In genomic region chr9:132993511-132993939, GRCh38 we compare ENCODE assay signal across 18 cellular contexts. TPM values are rescaled to one million over a fixed set of nuclear protein-coding genes. Genes with fewer than 3 reads are reported as not detected.
A peak's percentile ranks its signal among the peaks of the same experiment; 100 is the strongest.
DNase-seq lines count a peak whose midpoint lies in the region; ATAC-seq, FAIRE-seq and TF ChIP-seq lines count a peak whose summit lies in the region.
"Had no signal": no experiment of that assay in that cellular context is flagged by ENCODE, and none has a peak within 500 bp of the region (broad histone marks: within the 10 kb centered on the region; RNA-seq: fewer than 3 reads in every experiment).

No MANE protein-coding gene starts in this region.

- H3K27me3 ChIP-seq in endodermal cell (ENCODE audit: control insufficient read depth, insufficient read depth, low read length, poor library complexity, severe bottlenecking), result no peaks in the 10 kb centered on the region
- no peaks in the 10 kb centered on the region for H3K27me3 ChIP-seq in PC-3 (ENCODE audit: low read length)
- H3K27me3 ChIP-seq: BE2C had no signal

- CTCF ChIA-PET in PC-3 (lab: Charles Lee), result no interaction called here

- DNase-seq in D341Med (ENCODE audit: low spot score) (peak; percentile 11), MV-4-11 (lab: John Stamatoyannopoulos, UW) (peak; percentile 9), endodermal cell (peak; percentile 58), kidney (peak; percentile 34), PC-3 (no peak), SW 1271 (lab: John Stamatoyannopoulos, UW) (no peak), 8988T (no peak), Right ventricle myocardium superior (no peak)
- DNase-seq: BE2C, DMS53, NCI-H1105, NCI-H1694 treated with DMSO at 0.1 percent for 48 hours, NCI-H446 treated with DMSO at 0.1 percent for 48 hours, NCI-H774 had no signal

- H3K9me3 Mint-ChIP-seq in endodermal cell, result peaks cover 2% of the 10 kb centered on the region

- no peak overlapping the region for H3K4me3 ChIP-seq in endodermal cell (ENCODE audit: low read length)
- H3K4me3 ChIP-seq in kidney (ENCODE audit: low read length in 2 of 2), result no peak overlapping the region
- no peak overlapping the region for H3K4me3 ChIP-seq in PC-3 (ENCODE audit: low read length)
- H3K4me3 ChIP-seq: GM12878 had no signal

- H3F3A ChIP-seq in PC-3 (ENCODE audit: low read length, unreplicated experiment), result no peaks in the 10 kb centered on the region

- no peak overlapping the region for H2AFZ ChIP-seq in PC-3 (ENCODE audit: low read length)

- no peak overlapping the region for H3K4me3 Mint-ChIP-seq in endodermal cell

- no peaks in the 10 kb centered on the region for H3K27me3 Mint-ChIP-seq in endodermal cell (ENCODE audit: insufficient read depth)

- 90 to 91% methylated on average over 14 of the region's 14 CpGs for WGBS in endodermal cell (ENCODE audit: insufficient coverage in 1 of 2, insufficient read length in 1 of 2), 2 experiments

- BruUV-seq in PC-3 (replicated peaks; lab: Mats Ljungman, UMichigan), result no TSS peak

- no peaks in the 10 kb centered on the region for H3K36me3 Mint-ChIP-seq in endodermal cell (ENCODE audit: low read depth)

- H3K9me3 ChIP-seq in endodermal cell (ENCODE audit: control insufficient read depth, low read length), result no peaks in the 10 kb centered on the region
- H3K9me3 ChIP-seq in kidney (ENCODE audit: control insufficient read depth in 1 of 2, low read length in 2 of 2), result no peaks in the 10 kb centered on the region
- no peaks in the 10 kb centered on the region for H3K9me3 ChIP-seq in PC-3 (ENCODE audit: low read length)
- H3K9me3 ChIP-seq: BE2C had no signal

- H3K27ac ChIP-seq in endodermal cell (ENCODE audit: low read depth, low read length) (no peak overlapping the region), kidney (ENCODE audit: low read depth in 2 of 2, low read length in 2 of 2) (no peak overlapping the region), PC-3 (ENCODE audit: low read length) (no peak overlapping the region)

- H3K4me1 Mint-ChIP-seq in endodermal cell, result peaks cover 49% of the 10 kb centered on the region

- no peaks in the 10 kb centered on the region for H3K9me2 ChIP-seq in PC-3 (replicated peaks; ENCODE audit: low read length)

- no peak overlapping the region for H3K4me2 ChIP-seq in PC-3 (ENCODE audit: low read length)

- no peak overlapping the region for H3K9ac ChIP-seq in endodermal cell (ENCODE audit: extremely low read depth, low read length, poor library complexity, severe bottlenecking)
- no peak overlapping the region for H3K9ac ChIP-seq in kidney (ENCODE audit: low read length in 2 of 2)
- H3K9ac ChIP-seq in PC-3 (ENCODE audit: low read length), result no peak overlapping the region

- no peaks in the 10 kb centered on the region for H4K20me1 ChIP-seq in PC-3 (ENCODE audit: low read length)

- TF ChIP-seq CTCF in endodermal cell (conservative IDR thresholded peaks at IDR 0.05), result no peak
- no peak for TF ChIP-seq CTCF in kidney (IDR thresholded peaks at IDR 0.05; ENCODE audit: borderline replicate concordance, extremely low read depth, insufficient read depth)
- no peak for TF ChIP-seq CTCF in PC-3 (conservative IDR thresholded peaks at IDR 0.05; ENCODE audit: low read depth, low read length)

- no peak overlapping the region for H3K27ac Mint-ChIP-seq in endodermal cell

- peaks cover 13% of the 10 kb centered on the region for H3K4me1 ChIP-seq in endodermal cell (ENCODE audit: control insufficient read depth, insufficient read depth, low read length)
- no peaks in the 10 kb centered on the region for H3K4me1 ChIP-seq in kidney (ENCODE audit: control insufficient read depth in 1 of 2, insufficient read depth in 1 of 2, low read depth in 1 of 2, low read length in 2 of 2)
- peaks cover 10% of the 10 kb centered on the region for H3K4me1 ChIP-seq in PC-3 (ENCODE audit: insufficient read depth, low read length)
- H3K4me1 ChIP-seq: BE2C had no signal

- intact Hi-C loops in kidney (cut with DNase I) (no loop called here), PC-3 (cut with micrococcal nuclease) (no loop called here), Right ventricle myocardium superior (cut with DNase I) (no loop called here)

- ATAC-seq in PC-3 (no peak), Right ventricle myocardium superior (ENCODE audit: poor library complexity) (no peak)

- POLR2A ChIA-PET in PC-3 (lab: Charles Lee; ENCODE audit: unreplicated experiment), result no interaction called here

- FAIRE-seq in kidney (lab: Jason Lieb, UNC), result no peak
- FAIRE-seq: GM12878, GM18507, HTR-8/SVneo had no signal

- H3K36me3 ChIP-seq in endodermal cell (ENCODE audit: control insufficient read depth, insufficient read depth, low read length), result no peaks in the 10 kb centered on the region
- no peaks in the 10 kb centered on the region for H3K36me3 ChIP-seq in kidney (ENCODE audit: control insufficient read depth in 1 of 2, insufficient read depth in 2 of 2, low read length in 2 of 2)
- H3K36me3 ChIP-seq in PC-3 (ENCODE audit: low read depth, low read length), result no peaks in the 10 kb centered on the region
- H3K36me3 ChIP-seq: BE2C had no signal

- H3K79me2 ChIP-seq in PC-3 (ENCODE audit: low read length), result no peaks in the 10 kb centered on the region

RNA-seq across cellular contexts. Expression of gene GFI1B, which starts 15.0 kb away (rescaled TPM):
- total RNA-seq in endodermal cell, result under 1 TPM in 1 of 2 donors, not detected in 1; 0.44 TPM
- polyA plus RNA-seq in endodermal cell (2013, experiment 1 of 2), result not detected
- polyA plus RNA-seq in endodermal cell (2013, experiment 2 of 2), result not detected
- 0.28 TPM for total RNA-seq in kidney
- polyA plus RNA-seq in kidney (ENCODE audit: insufficient read depth, low read depth, low replicate concordance), result not detected
- not detected in 2 replicates for total RNA-seq in PC-3 (2014; rRNA removed)
- not detected for total RNA-seq in Right ventricle myocardium superior
- total RNA-seq: GM12878, M059J had no signal

RNA-seq across cellular contexts. Expression of gene GTF3C5, which starts 37.3 kb away (rescaled TPM):
- 10 to 100 TPM; 89.7 to 94.6 TPM for total RNA-seq in endodermal cell
- 83.2 TPM for polyA plus RNA-seq in endodermal cell (2013, experiment 1 of 2)
- polyA plus RNA-seq in endodermal cell (2013, experiment 2 of 2), result 78.9 TPM
- total RNA-seq in kidney, result 47.7 TPM
- 38.0 TPM for polyA plus RNA-seq in kidney (ENCODE audit: insufficient read depth, low read depth, low replicate concordance)
- total RNA-seq in PC-3 (2014; rRNA removed), result 78.5 and 98.3 TPM in 2 replicates
- 49.0 TPM for total RNA-seq in Right ventricle myocardium superior

RNA-seq across cellular contexts. Expression of gene TSC1, which starts 49.1 kb away (rescaled TPM):
- total RNA-seq in endodermal cell, result 10 to 100 TPM; 67.8 to 72.9 TPM
- polyA plus RNA-seq in endodermal cell (2013, experiment 1 of 2), result 37.9 TPM
- polyA plus RNA-seq in endodermal cell (2013, experiment 2 of 2), result 33.7 TPM
- 45.4 TPM for total RNA-seq in kidney
- polyA plus RNA-seq in kidney (ENCODE audit: insufficient read depth, low read depth, low replicate concordance), result 13.1 TPM
- 15.6 and 19.3 TPM in 2 replicates for total RNA-seq in PC-3 (2014; rRNA removed)
- 45.9 TPM for total RNA-seq in Right ventricle myocardium superior

Comparison
In these comparisons a context has a peak if more than half of its experiments do, and no peak if none do; other contexts are left out.
1. DNase-seq: peak in D341Med (single experiment), MV-4-11 (single experiment), endodermal cell (single experiment) and kidney (single experiment); none in PC-3 (single experiment), SW 1271 (0 of 2), 8988T (single experiment) and Right ventricle myocardium superior (single experiment).